ENCODE assay signal across 8 cellular contexts in genomic region chr1:88998716-88999115, GRCh38. TPM values are rescaled to one million over a fixed set of nuclear protein-coding genes. Genes with fewer than 3 reads are reported as not detected.
DNase-seq lines count a peak whose midpoint lies in the region; ATAC-seq, FAIRE-seq and TF ChIP-seq lines count a peak whose summit lies in the region.

No MANE protein-coding gene starts in this region.

- H3K79me2 ChIP-seq in endothelial cell of umbilical vein (ENCODE audit: control insufficient read depth, insufficient read depth, low read length), result no peaks in the 10 kb centered on the region

- H3K27me3 Mint-ChIP-seq in HFFc6 (ENCODE audit: insufficient read depth) (no peaks in the 10 kb centered on the region; the same call in 1 of the 2 replicates), naive B cell (no peaks in the 10 kb centered on the region)

- H3K27ac Mint-ChIP-seq in HFFc6 (no peak overlapping the region), naive B cell (no peak overlapping the region)

- ATAC-seq in naive B cell (ENCODE audit: low read depth in 2 of 2), result peak; percentile 92 to 97

- H3K9ac ChIP-seq in endothelial cell of umbilical vein (replicated peaks; ENCODE audit: extremely low read depth, insufficient read depth, low read length), result no peak overlapping the region

- peaks cover 6% of the 10 kb centered on the region for H3K4me1 ChIP-seq in endothelial cell of umbilical vein (ENCODE audit: control insufficient read depth, extremely low read depth, insufficient read depth, low read length)
- H3K4me1 ChIP-seq in effector memory CD4-positive, alpha-beta T cell (ENCODE audit: control insufficient read depth, insufficient read depth, low read length, poor library complexity, severe bottlenecking), result no peaks in the 10 kb centered on the region

- POLR2A ChIA-PET in endothelial cell of umbilical vein (lab: Charles Lee), result no interaction called here

- H3K9me3 Mint-ChIP-seq in HFFc6 (no peaks in the 10 kb centered on the region), naive B cell (no peaks in the 10 kb centered on the region)

- no peak overlapping the region for H3K4me3 ChIP-seq in endothelial cell of umbilical vein (replicated peaks in 1 of 3; ENCODE audit: insufficient read depth in 1 of 3, low read depth in 1 of 3, low read length in 3 of 3)
- no peak overlapping the region for H3K4me3 ChIP-seq in effector memory CD4-positive, alpha-beta T cell (ENCODE audit: insufficient read depth, low read depth, low read length, poor library complexity, severe bottlenecking)

- TF ChIP-seq POLR2A in endothelial cell of umbilical vein (IDR thresholded peaks at IDR 0.05; ENCODE audit: low read depth, low read length), result no peak

- H3K9me3 ChIP-seq in endothelial cell of umbilical vein (replicated peaks; ENCODE audit: control insufficient read depth, insufficient read depth, low read length), result no peaks in the 10 kb centered on the region
- H3K9me3 ChIP-seq in effector memory CD4-positive, alpha-beta T cell (ENCODE audit: control insufficient read depth, low read length), result peaks cover 3% of the 10 kb centered on the region

- no peaks in the 10 kb centered on the region for H3K27me3 ChIP-seq in endothelial cell of umbilical vein (ENCODE audit: control insufficient read depth in 2 of 2, insufficient read depth in 2 of 2, low read length in 2 of 2)
- no peaks in the 10 kb centered on the region for H3K27me3 ChIP-seq in effector memory CD4-positive, alpha-beta T cell (replicated peaks; ENCODE audit: control insufficient read depth, insufficient read depth, low read length, poor library complexity, severe bottlenecking)

- H3K4me1 Mint-ChIP-seq in HFFc6 (ENCODE audit: low read depth) (peaks cover 15% of the 10 kb centered on the region), naive B cell (no peaks in the 10 kb centered on the region)

- no peak overlapping the region for H2AFZ ChIP-seq in endothelial cell of umbilical vein (ENCODE audit: low read depth, low read length)

- dilution Hi-C loops in endothelial cell of umbilical vein (cut with MboI; ENCODE audit: extremely low pct_ligation_motif_present, low sequenced_read_pairs), result no loop called here

- peaks cover 3% of the 10 kb centered on the region; the same call in 1 of the 2 replicates for H3K36me3 Mint-ChIP-seq in HFFc6 (ENCODE audit: low read depth)
- H3K36me3 Mint-ChIP-seq in naive B cell, result no peaks in the 10 kb centered on the region

- no peaks in the 10 kb centered on the region for H4K20me1 ChIP-seq in endothelial cell of umbilical vein (replicated peaks; ENCODE audit: control insufficient read depth, extremely low read depth, insufficient read depth, low read length)

- H3K4me3 Mint-ChIP-seq in HFFc6 (no peak overlapping the region), naive B cell (peak overlapping the region in 1 of 8 donors; percentile 7)

- no peak overlapping the region for H3K4me2 ChIP-seq in endothelial cell of umbilical vein (ENCODE audit: insufficient read depth, low read length)

- CTCF ChIA-PET in endothelial cell of umbilical vein (lab: Charles Lee), result interaction anchor here (0.8 to 3.5 kb wide), 25 partner anchors 9 to 591 kb away, joined by 3 to 30 read pairs (median 4); partner anchors contain the start of genes GBP1, GBP2 and GBP3

- DNase-seq in AG08395 (ENCODE audit: low spot score) (peak; percentile 69), HFFc6 (peak; percentile 67), NCI-H1048 (lab: John Stamatoyannopoulos, UW) (peak; percentile 64), SHP77 (lab: John Stamatoyannopoulos, UW) (peak; percentile 64 to 76), endothelial cell of umbilical vein (ENCODE audit: low read depth, low spot score) (peak; percentile 69), naive B cell (peak; percentile 63)
- no peak for DNase-seq in effector memory CD4-positive, alpha-beta T cell

- intact Hi-C loops in endothelial cell of umbilical vein (cut with micrococcal nuclease), result loop anchor here (1.0 kb wide), 4 partner anchors 25 to 457 kb away; no protein-coding TSS in a partner anchor

- TF ChIP-seq CTCF in GM12873 (IDR thresholded peaks at IDR 0.05; ENCODE audit: insufficient read depth, low read depth, low read length, missing control alignments), result peak; percentile 41
- TF ChIP-seq CTCF in HFFc6 (IDR thresholded peaks at IDR 0.05), result peak; percentile 87
- TF ChIP-seq CTCF in endothelial cell of umbilical vein (IDR thresholded peaks at IDR 0.05; ENCODE audit: extremely low read depth in 1 of 2, insufficient read depth in 1 of 2, low read depth in 1 of 2, low read length in 2 of 2), result peak; percentile 21 to 24

- H3K27ac ChIP-seq in endothelial cell of umbilical vein (ENCODE audit: insufficient read depth, low read depth, low read length), result no peak overlapping the region
- no peak overlapping the region for H3K27ac ChIP-seq in effector memory CD4-positive, alpha-beta T cell (ENCODE audit: insufficient read depth, low read length, poor library complexity, severe bottlenecking)

- BruUV-seq in endothelial cell of umbilical vein (replicated peaks; lab: Mats Ljungman, UMichigan), result no TSS peak

- peak; percentile 42 for FAIRE-seq in endothelial cell of umbilical vein (lab: Jason Lieb, UNC)

- H3K9me1 ChIP-seq in endothelial cell of umbilical vein (replicated peaks; ENCODE audit: control insufficient read depth, extremely low read depth, insufficient read depth, low read length), result no peaks in the 10 kb centered on the region

- no peaks in the 10 kb centered on the region for H3K36me3 ChIP-seq in endothelial cell of umbilical vein (ENCODE audit: control insufficient read depth in 2 of 2, extremely low read depth in 1 of 2, insufficient read depth in 2 of 2, low read length in 2 of 2)
- H3K36me3 ChIP-seq in effector memory CD4-positive, alpha-beta T cell (ENCODE audit: control insufficient read depth, insufficient read depth, low read length), result no peaks in the 10 kb centered on the region

TF ChIP-seq in endothelial cell of umbilical vein, 7 proteins besides CTCF, POLR2A, EP300 and RAD21:
- TF ChIP-seq JUN (IDR thresholded peaks at IDR 0.05; ENCODE audit: borderline replicate concordance, insufficient read depth, insufficient read length, low read depth), result no peak

RNA-seq across cellular contexts. Expression of gene KYAT3, which starts 6.3 kb away (rescaled TPM):
- 10 to 100 TPM; 18.1 to 25.4 (median 23.7) TPM for total RNA-seq in HFFc6 (2021; fragmentation: NEBNext Ultra II Directional; extraction: Animal tissue kit (Norgen Biotek cat#: 25700))
- total RNA-seq in endothelial cell of umbilical vein, result 18.1 and 21.1 TPM in 2 replicates
- polyA plus RNA-seq in endothelial cell of umbilical vein, result 7.0 and 8.0 TPM in 2 replicates
- polyA plus RNA-seq in endothelial cell of umbilical vein (2011; cell fraction: cytosol; rRNA removed), result 14.0 and 14.4 TPM in 2 replicates
- polyA plus RNA-seq in endothelial cell of umbilical vein (2011; cell fraction: nucleus; rRNA removed), result 22.4 and 24.4 TPM in 2 replicates
- 18.4 and 29.2 TPM in 2 replicates for polyA plus RNA-seq in endothelial cell of umbilical vein (2012)
- 4.4 and 6.5 TPM in 2 replicates for polyA minus RNA-seq in endothelial cell of umbilical vein
- 3.1 TPM for polyA minus RNA-seq in endothelial cell of umbilical vein (2011; cell fraction: cytosol; rRNA and poly(A)+ RNA removed)
- polyA minus RNA-seq in endothelial cell of umbilical vein (2011; cell fraction: nucleus; rRNA and poly(A)+ RNA removed), result 7.7 and 11.0 TPM in 2 replicates
- 10 to 100 TPM; 12.9 to 29.5 (median 21.7) TPM for polyA plus RNA-seq in naive B cell (ENCODE audit: low read depth in 6 of 6)

RNA-seq across cellular contexts. Expression of gene RBMXL1, which starts 6.3 kb away (rescaled TPM):
- 1 to 10 TPM; 5.5 to 9.7 (median 8.2) TPM for total RNA-seq in HFFc6 (2021; fragmentation: NEBNext Ultra II Directional; extraction: Animal tissue kit (Norgen Biotek cat#: 25700))
- total RNA-seq in endothelial cell of umbilical vein, result 7.6 and 9.9 TPM in 2 replicates
- polyA plus RNA-seq in endothelial cell of umbilical vein (2.5 and 2.9 TPM in 2 replicates), naive B cell (ENCODE audit: low read depth in 6 of 6) (10 to 100 TPM in 4 of 6 donors, 1 to 10 TPM in 2; 4.4 to 13.1 (median 11.6) TPM)
- 3.0 and 3.1 TPM in 2 replicates for polyA plus RNA-seq in endothelial cell of umbilical vein (2011; cell fraction: cytosol; rRNA removed)
- 4.8 and 5.3 TPM in 2 replicates for polyA plus RNA-seq in endothelial cell of umbilical vein (2011; cell fraction: nucleus; rRNA removed)
- polyA plus RNA-seq in endothelial cell of umbilical vein (2012), result 4.2 and 4.9 TPM in 2 replicates
- 6.2 and 7.9 TPM in 2 replicates for polyA minus RNA-seq in endothelial cell of umbilical vein
- polyA minus RNA-seq in endothelial cell of umbilical vein (2011; cell fraction: cytosol; rRNA and poly(A)+ RNA removed), result 6.5 TPM
- polyA minus RNA-seq in endothelial cell of umbilical vein (2011; cell fraction: nucleus; rRNA and poly(A)+ RNA removed), result 9.3 and 11.6 TPM in 2 replicates

RNA-seq across cellular contexts. Expression of gene GBP3, which starts 23.9 kb away (rescaled TPM):
- 10 to 100 TPM; 26.5 to 44.6 (median 39.3) TPM for total RNA-seq in HFFc6 (2021; fragmentation: NEBNext Ultra II Directional; extraction: Animal tissue kit (Norgen Biotek cat#: 25700))
- 7.3 and 12.7 TPM in 2 replicates for total RNA-seq in endothelial cell of umbilical vein
- polyA plus RNA-seq in endothelial cell of umbilical vein (4.8 and 5.7 TPM in 2 replicates), naive B cell (ENCODE audit: low read depth in 6 of 6) (1 to 10 TPM; 4.3 to 8.5 (median 5.7) TPM)
- 6.0 and 6.3 TPM in 2 replicates for polyA plus RNA-seq in endothelial cell of umbilical vein (2011; cell fraction: cytosol; rRNA removed)
- polyA plus RNA-seq in endothelial cell of umbilical vein (2011; cell fraction: nucleus; rRNA removed), result 18.7 and 23.6 TPM in 2 replicates
- 6.9 and 12.3 TPM in 2 replicates for polyA plus RNA-seq in endothelial cell of umbilical vein (2012)
- 15.5 and 18.4 TPM in 2 replicates for polyA minus RNA-seq in endothelial cell of umbilical vein
- 5.2 TPM for polyA minus RNA-seq in endothelial cell of umbilical vein (2011; cell fraction: cytosol; rRNA and poly(A)+ RNA removed)
- polyA minus RNA-seq in endothelial cell of umbilical vein (2011; cell fraction: nucleus; rRNA and poly(A)+ RNA removed), result 21.2 and 21.7 TPM in 2 replicates

Comparison
In these comparisons a context has a peak if more than half of its experiments do, and no peak if none do; other contexts are left out.
1. DNase-seq: peak in AG08395 (single experiment), HFFc6 (single experiment), NCI-H1048 (single experiment), SHP77 (2 of 2), endothelial cell of umbilical vein (single experiment) and naive B cell (single experiment); none in effector memory CD4-positive, alpha-beta T cell (0 of 3).
2. CTCF ChIP-seq: peak in every context shown above with its lines; median percentile 87 in HFFc6; 41 in GM12873; 22 in endothelial cell of umbilical vein.